ENCODE assay signal across 12 cellular contexts in the genomic region with DNA sequence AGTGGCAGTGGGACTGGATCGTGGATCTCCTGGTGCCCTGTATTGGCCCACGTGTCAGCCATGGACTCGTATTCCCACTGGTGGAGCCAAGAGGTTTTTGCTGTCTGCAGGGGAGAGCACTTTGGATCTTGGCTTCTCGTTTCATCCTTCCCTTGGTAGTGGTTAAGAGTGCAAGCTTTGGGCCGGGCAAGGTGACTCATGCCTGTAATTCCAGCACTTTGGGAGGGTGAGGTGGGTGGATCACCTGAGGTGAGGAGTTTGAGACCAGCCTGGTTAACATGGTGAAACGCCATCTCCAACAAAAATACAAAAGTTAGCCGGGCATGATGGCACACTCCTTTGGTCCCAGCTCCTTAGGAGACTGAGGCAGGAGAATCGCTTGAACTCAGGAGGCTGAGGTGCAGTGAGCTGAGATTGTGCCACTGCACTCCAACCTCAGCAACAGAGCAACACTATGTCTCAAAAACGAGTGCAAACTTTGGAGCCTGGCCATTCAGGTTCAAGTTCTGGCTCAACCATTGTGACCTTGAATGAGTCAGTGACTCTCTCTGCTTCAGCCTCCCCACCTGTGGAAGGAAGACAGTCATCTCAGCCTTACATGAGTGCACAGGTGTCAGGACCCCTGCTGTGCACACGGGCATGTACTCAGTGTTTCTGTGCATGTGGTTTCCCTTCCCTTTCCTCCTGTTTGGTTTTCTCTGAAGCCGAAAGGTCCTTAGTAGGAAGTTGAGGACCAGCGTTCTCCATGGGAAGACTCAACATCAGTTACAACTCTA. TPM values are rescaled to one million over a fixed set of nuclear protein-coding genes. Genes with fewer than 3 reads are reported as not detected.
DNase-seq lines count a peak whose midpoint lies in the region; ATAC-seq and TF ChIP-seq lines count a peak whose summit lies in the region.
"Had no signal": no experiment of that assay in that cellular context is flagged by ENCODE, and none has a peak within 500 bp of the region (broad histone marks: within the 10 kb centered on the region; RNA-seq: fewer than 3 reads in every experiment).

No MANE protein-coding gene starts in this region.

- H3K4me3 Mint-ChIP-seq in activated naive CD8-positive, alpha-beta T cell treated with anti-CD3 and anti-CD28 coated beads, Interleukin-2, amount 50 U/mL, for 24 hours, result peak overlapping the region; percentile 17
- no peak overlapping the region for H3K4me3 Mint-ChIP-seq in activated naive CD8-positive, alpha-beta T cell treated with anti-CD3 and anti-CD28 coated beads for 36 hours
- peak overlapping the region; percentile 73 to 82 for H3K4me3 Mint-ChIP-seq in stimulated activated naive B cell treated with anti-CD40 and anti-IgM and Interleukin-4, amounts not matched to agents 10 μg/mL and 1 μg/mL and 100 μg/mL, for 72 hours
- H3K4me3 Mint-ChIP-seq: activated CD4-positive, alpha-beta T cell treated with anti-CD3 and anti-CD28 coated beads, Interleukin-2, amount 10 ng/mL, durations not matched to agents 24 days and 14 days had no signal

- H3K4me3 ChIP-seq in WERI-Rb-1 (ENCODE audit: low read depth, low read length), result no peak overlapping the region

- H3K36me3 Mint-ChIP-seq in activated naive CD8-positive, alpha-beta T cell treated with anti-CD3 and anti-CD28 coated beads, Interleukin-2, amount 50 U/mL, for 24 hours (ENCODE audit: low read depth), result no peaks in the 10 kb centered on the region
- no peaks in the 10 kb centered on the region for H3K36me3 Mint-ChIP-seq in activated naive CD8-positive, alpha-beta T cell treated with anti-CD3 and anti-CD28 coated beads for 36 hours
- peaks cover 13 to 37% of the 10 kb centered on the region in 2 donors for H3K36me3 Mint-ChIP-seq in stimulated activated naive B cell treated with anti-CD40 and anti-IgM and Interleukin-4, amounts not matched to agents 10 μg/mL and 1 μg/mL and 100 μg/mL, for 72 hours

- no peaks in the 10 kb centered on the region for H3K9me3 ChIP-seq in WERI-Rb-1 (ENCODE audit: severe bottlenecking)

- no peak overlapping the region for H3K27ac Mint-ChIP-seq in activated naive CD8-positive, alpha-beta T cell treated with anti-CD3 and anti-CD28 coated beads, Interleukin-2, amount 50 U/mL, for 24 hours
- no peak overlapping the region for H3K27ac Mint-ChIP-seq in activated naive CD8-positive, alpha-beta T cell treated with anti-CD3 and anti-CD28 coated beads for 36 hours
- peak overlapping the region; percentile 98 for H3K27ac Mint-ChIP-seq in stimulated activated naive B cell treated with anti-CD40 and anti-IgM and Interleukin-4, amounts not matched to agents 10 μg/mL and 1 μg/mL and 100 μg/mL, for 72 hours
- H3K27ac Mint-ChIP-seq: activated CD4-positive, alpha-beta T cell treated with anti-CD3 and anti-CD28 coated beads, Interleukin-2, amount 10 ng/mL, durations not matched to agents 24 days and 14 days had no signal

- DNase-seq in activated naive CD8-positive, alpha-beta T cell treated with anti-CD3 and anti-CD28 coated beads, Interleukin-2, amount 50 U/mL, for 24 hours, result no peak
- no peak for DNase-seq in activated naive CD8-positive, alpha-beta T cell treated with anti-CD3 and anti-CD28 coated beads for 36 hours
- DNase-seq in KBM-7 (peak; percentile 32), islet precursor cell (no peak), WERI-Rb-1 (no peak)
- peak; percentile 66 for DNase-seq in stimulated activated naive B cell treated with anti-CD40 and anti-IgM and Interleukin-4, amounts not matched to agents 10 μg/mL and 1 μg/mL and 100 μg/mL, for 72 hours
- no peak for DNase-seq in stimulated activated CD4-positive, alpha-beta T cell treated with anti-CD3 and anti-CD28 coated beads, Interleukin-4, amount 100 ng/mL, for 4 hours
- DNase-seq: activated CD4-positive, alpha-beta T cell treated with anti-CD3 and anti-CD28 coated beads, Interleukin-2, amount 10 ng/mL, durations not matched to agents 24 days and 14 days; NCI-H774; stimulated activated CD4-positive, alpha-beta T cell treated with anti-CD3 and anti-CD28 coated beads, Interleukin-12 subunit alpha, Interleukin-12 subunit beta, amount 100 ng/mL, for 4 hours had no signal

- peaks cover 47% of the 10 kb centered on the region for H3K4me1 Mint-ChIP-seq in activated naive CD8-positive, alpha-beta T cell treated with anti-CD3 and anti-CD28 coated beads, Interleukin-2, amount 50 U/mL, for 24 hours
- peaks cover 10% of the 10 kb centered on the region for H3K4me1 Mint-ChIP-seq in activated naive CD8-positive, alpha-beta T cell treated with anti-CD3 and anti-CD28 coated beads for 36 hours
- H3K4me1 Mint-ChIP-seq in stimulated activated naive B cell treated with anti-CD40 and anti-IgM and Interleukin-4, amounts not matched to agents 10 μg/mL and 1 μg/mL and 100 μg/mL, for 72 hours, result peaks cover 66 to 90% of the 10 kb centered on the region in 2 donors

- TF ChIP-seq CTCF in WERI-Rb-1 (IDR thresholded peaks at IDR 0.05; ENCODE audit: low read depth, low read length), result no peak

- H3K27me3 ChIP-seq in WERI-Rb-1 (ENCODE audit: insufficient read depth, low read depth, severe bottlenecking), result no peaks in the 10 kb centered on the region

- H3K27ac ChIP-seq in WERI-Rb-1, result no peak overlapping the region

- H3K36me3 ChIP-seq in WERI-Rb-1, result no peaks in the 10 kb centered on the region

- in situ Hi-C loops in KBM-7 (cut with MboI; ENCODE audit: low pct_unique_long_range_greater_than_20kb, low sequenced_read_pairs), result no loop called here

- no peaks in the 10 kb centered on the region for H3K9me3 Mint-ChIP-seq in activated naive CD8-positive, alpha-beta T cell treated with anti-CD3 and anti-CD28 coated beads, Interleukin-2, amount 50 U/mL, for 24 hours
- no peaks in the 10 kb centered on the region for H3K9me3 Mint-ChIP-seq in activated naive CD8-positive, alpha-beta T cell treated with anti-CD3 and anti-CD28 coated beads for 36 hours
- H3K9me3 Mint-ChIP-seq in stimulated activated naive B cell treated with anti-CD40 and anti-IgM and Interleukin-4, amounts not matched to agents 10 μg/mL and 1 μg/mL and 100 μg/mL, for 72 hours, result no peaks in the 10 kb centered on the region
- H3K9me3 Mint-ChIP-seq: activated CD4-positive, alpha-beta T cell treated with anti-CD3 and anti-CD28 coated beads, Interleukin-2, amount 10 ng/mL, durations not matched to agents 24 days and 14 days had no signal

- peak; percentile 26 for ATAC-seq in activated naive CD8-positive, alpha-beta T cell treated with anti-CD3 and anti-CD28 coated beads, Interleukin-2, amount 50 U/mL, for 24 hours
- ATAC-seq in HG02759 (IDR thresholded peaks at IDR 0.05; ENCODE audit: unreplicated experiment), result peak; percentile 54
- ATAC-seq in stimulated activated naive B cell treated with anti-CD40 and anti-IgM and Interleukin-4, amounts not matched to agents 10 μg/mL and 1 μg/mL and 100 μg/mL, for 72 hours (replicated peaks), result peak; percentile 86 to 90
- ATAC-seq: left lobe of liver had no signal

- no peaks in the 10 kb centered on the region for H3K27me3 Mint-ChIP-seq in activated naive CD8-positive, alpha-beta T cell treated with anti-CD3 and anti-CD28 coated beads, Interleukin-2, amount 50 U/mL, for 24 hours
- H3K27me3 Mint-ChIP-seq in activated naive CD8-positive, alpha-beta T cell treated with anti-CD3 and anti-CD28 coated beads for 36 hours, result no peaks in the 10 kb centered on the region
- no peaks in the 10 kb centered on the region for H3K27me3 Mint-ChIP-seq in stimulated activated naive B cell treated with anti-CD40 and anti-IgM and Interleukin-4, amounts not matched to agents 10 μg/mL and 1 μg/mL and 100 μg/mL, for 72 hours
- H3K27me3 Mint-ChIP-seq: activated CD4-positive, alpha-beta T cell treated with anti-CD3 and anti-CD28 coated beads, Interleukin-2, amount 10 ng/mL, durations not matched to agents 24 days and 14 days had no signal

RNA-seq across cellular contexts. Expression of a gene that starts 57.4 kb away (rescaled TPM):
- total RNA-seq in activated naive CD8-positive, alpha-beta T cell treated with anti-CD3 and anti-CD28 coated beads for 36 hours, result 1 to 10 TPM; 7.7 to 8.1 TPM

Comparison
In these comparisons a context has a peak if more than half of its experiments do, and no peak if none do; other contexts are left out.
1. ATAC-seq: peak in every context shown above with its lines; median percentile 88 in stimulated activated naive B cell treated with anti-CD40 and anti-IgM and Interleukin-4, amounts not matched to agents 10 μg/mL and 1 μg/mL and 100 μg/mL, for 72 hours; 54 in HG02759; 26 in activated naive CD8-positive, alpha-beta T cell treated with anti-CD3 and anti-CD28 coated beads, Interleukin-2, amount 50 U/mL, for 24 hours.
2. DNase-seq: peak in KBM-7 (single experiment) and stimulated activated naive B cell treated with anti-CD40 and anti-IgM and Interleukin-4, amounts not matched to agents 10 μg/mL and 1 μg/mL and 100 μg/mL, for 72 hours (single experiment); none in activated naive CD8-positive, alpha-beta T cell treated with anti-CD3 and anti-CD28 coated beads, Interleukin-2, amount 50 U/mL, for 24 hours (single experiment), activated naive CD8-positive, alpha-beta T cell treated with anti-CD3 and anti-CD28 coated beads for 36 hours (single experiment), islet precursor cell (single experiment), stimulated activated CD4-positive, alpha-beta T cell treated with anti-CD3 and anti-CD28 coated beads, Interleukin-4, amount 100 ng/mL, for 4 hours (0 of 2) and WERI-Rb-1 (single experiment).